In genomic region chr2:162232027-162232426, GRCh38 we compare ENCODE assay signal across 1 cellular context.
TF ChIP-seq lines count a peak whose summit lies in the region.

No MANE protein-coding gene starts in this region.

TF ChIP-seq in IMR-90, 13 proteins besides CTCF, POLR2A, EP300 and RAD21 (continued from another document):
- TF ChIP-seq CHD1 (IDR thresholded peaks at IDR 0.05; ENCODE audit: low read depth, low read length) (no peak), RCOR1 (IDR thresholded peaks at IDR 0.05; ENCODE audit: insufficient replicate concordance, low read length) (no peak), BHLHE40 (IDR thresholded peaks at IDR 0.05; ENCODE audit: low read depth, low read length) (no peak), MAZ (IDR thresholded peaks at IDR 0.05; ENCODE audit: borderline replicate concordance, low read depth, low read length) (no peak), MXI1 (IDR thresholded peaks at IDR 0.05; ENCODE audit: borderline replicate concordance, low read depth, low read length) (no peak), NFE2L2 (IDR thresholded peaks at IDR 0.05; ENCODE audit: low read depth, low read length) (no peak), RFX5 (IDR thresholded peaks at IDR 0.05; ENCODE audit: low read depth, low read length) (no peak), ELK1 (IDR thresholded peaks at IDR 0.05; ENCODE audit: borderline replicate concordance, low read depth, low read length) (no peak), FOS (IDR thresholded peaks at IDR 0.05; ENCODE audit: low read depth, low read length) (no peak), MAFK (IDR thresholded peaks at IDR 0.05; ENCODE audit: low read depth, low read length) (no peak), SMC3 (IDR thresholded peaks at IDR 0.05; ENCODE audit: low read depth, low read length) (no peak)
TF ChIP-seq in IMR-90: peak in this region for 0.
